Comparison of ENCODE assay signal across 17 cellular contexts in genomic region chr20:37986063-37986858, GRCh38. TPM values are rescaled to one million over a fixed set of nuclear protein-coding genes. Genes with fewer than 3 reads are reported as not detected.
DNase-seq lines count a peak whose midpoint lies in the region; ATAC-seq and TF ChIP-seq lines count a peak whose summit lies in the region.
"Had no signal": no experiment of that assay in that cellular context is flagged by ENCODE, and none has a peak within 500 bp of the region (broad histone marks: within the 10 kb centered on the region; RNA-seq: fewer than 3 reads in every experiment).

No MANE protein-coding gene starts in this region.

- CTCF ChIA-PET in PC-3 (lab: Charles Lee), result no interaction called here

- BruUV-seq in PC-3 (replicated peaks; lab: Mats Ljungman, UMichigan), result no TSS peak

- intact Hi-C loops in PC-3 (cut with micrococcal nuclease), result no loop called here
- intact Hi-C loops in dorsolateral prefrontal cortex (cut with DNase I), result loop anchor here (5.0 to 10.0 kb wide), 3 partner anchors 69 to 231 kb away; no protein-coding TSS in a partner anchor
- intact Hi-C loops in right lobe of liver (cut with DNase I), result no loop called here
- intact Hi-C loops in stomach (cut with DNase I; ENCODE audit: low total_unique reads), result no loop called here

- H3K9me3 ChIP-seq in PC-3 (ENCODE audit: low read length), result no peaks in the 10 kb centered on the region
- H3K9me3 ChIP-seq in right lobe of liver, result no peaks in the 10 kb centered on the region
- H3K9me3 ChIP-seq in stomach, result no peaks in the 10 kb centered on the region
- H3K9me3 ChIP-seq: SK-N-SH, vagina had no signal

- H3K27me3 ChIP-seq in PC-3 (ENCODE audit: low read length) (no peaks in the 10 kb centered on the region), dorsolateral prefrontal cortex (no peaks in the 10 kb centered on the region), right lobe of liver (no peaks in the 10 kb centered on the region), stomach (no peaks in the 10 kb centered on the region)
- H3K27me3 ChIP-seq: vagina had no signal

- peaks cover 49% of the 10 kb centered on the region for H3K4me1 ChIP-seq in PC-3 (ENCODE audit: insufficient read depth, low read length)
- peaks cover 0 to 64% (median 24%) of the 10 kb centered on the region in 4 donors for H3K4me1 ChIP-seq in right lobe of liver
- H3K4me1 ChIP-seq in stomach, result peaks cover 32 to 68% (median 56%) of the 10 kb centered on the region in 4 donors

- DNase-seq in PC-3 (no peak), dorsolateral prefrontal cortex (peak in 1 of 10 donors; percentile 34), right lobe of liver (no peak), stomach (peak; percentile 40), foreskin melanocyte (no peak)
- DNase-seq: activated CD4-positive, alpha-beta T cell treated with anti-CD3 and anti-CD28 coated beads, Interleukin-2, amount 10 ng/mL, durations not matched to agents 24 days and 14 days; activated T-cell treated with anti-CD3 and anti-CD28 coated beads for 4 hours; GF-D8; H7; NCI-H1930; OCI-M1 had no signal

- H3K9ac ChIP-seq in PC-3 (ENCODE audit: low read length), result peak overlapping the region; percentile 34
- H3K9ac ChIP-seq: SK-N-SH had no signal

- POLR2A ChIA-PET in PC-3 (lab: Charles Lee; ENCODE audit: unreplicated experiment), result no interaction called here

- H3K4me3 ChIP-seq in PC-3 (ENCODE audit: low read length) (no peak overlapping the region), dorsolateral prefrontal cortex (no peak overlapping the region), right lobe of liver (peak overlapping the region in 1 of 3 donors; percentile 6), stomach (no peak overlapping the region)
- H3K4me3 ChIP-seq: vagina had no signal

- H3F3A ChIP-seq in PC-3 (ENCODE audit: low read length, unreplicated experiment), result peaks cover 9% of the 10 kb centered on the region

- H2AFZ ChIP-seq in PC-3 (ENCODE audit: low read length), result no peak overlapping the region

- 32% methylated on average over 8 of the region's 8 CpGs for WGBS in right lobe of liver (ENCODE audit: insufficient coverage, low coverage, low lambda C conversion rate, missing lambda C conversion rate)
- WGBS in stomach, 5 donors, result 34 to 50% (median 41%) methylated on average over 8 of the region's 8 CpGs

- H3K36me3 ChIP-seq in PC-3 (ENCODE audit: low read depth, low read length) (peaks cover 19% of the 10 kb centered on the region), right lobe of liver (no peaks in the 10 kb centered on the region), stomach (peaks cover 0 to 35% (median 26%) of the 10 kb centered on the region in 4 donors)

- H4K20me1 ChIP-seq in PC-3 (ENCODE audit: low read length), result no peaks in the 10 kb centered on the region

- peak overlapping the region; percentile 30; the same call in 1 of the 2 replicates for H3K4me2 ChIP-seq in PC-3 (ENCODE audit: low read length)
- H3K4me2 ChIP-seq: SK-N-SH had no signal

- no peak for TF ChIP-seq CTCF in PC-3 (conservative IDR thresholded peaks at IDR 0.05; ENCODE audit: low read depth, low read length)
- TF ChIP-seq CTCF in dorsolateral prefrontal cortex (IDR thresholded peaks at IDR 0.05 in 54 of 56, conservative IDR thresholded peaks at IDR 0.05 in 2 of 56; ENCODE audit: low read depth in 1 of 56, partially characterized antibody in 56 of 56), result no peak
- TF ChIP-seq CTCF in right lobe of liver (IDR thresholded peaks at IDR 0.05), result no peak
- no peak for TF ChIP-seq CTCF in stomach (IDR thresholded peaks at IDR 0.05)

- ATAC-seq in PC-3 (no peak), right lobe of liver (peak in 2 of 4 donors; percentile 21 to 31), GM18517 (IDR thresholded peaks at IDR 0.05; ENCODE audit: unreplicated experiment) (no peak), HG03045 (IDR thresholded peaks at IDR 0.05; ENCODE audit: unreplicated experiment) (no peak), HG03342 (IDR thresholded peaks at IDR 0.05; ENCODE audit: unreplicated experiment) (no peak)
- ATAC-seq: activated naive CD4-positive, alpha-beta T cell treated with anti-CD3 and anti-CD28 coated beads, Interleukin-2, amount 50 U/mL, for 72 hours had no signal

- peak overlapping the region; percentile 94 for H3K27ac ChIP-seq in PC-3 (ENCODE audit: low read length)
- H3K27ac ChIP-seq in dorsolateral prefrontal cortex, result peak overlapping the region in 55 of 59 donors; percentile 2 to 90 (median 74)
- H3K27ac ChIP-seq in right lobe of liver, result peak overlapping the region; percentile 2 to 83 (median 83)
- H3K27ac ChIP-seq in stomach, result peak overlapping the region in 4 of 5 donors; percentile 69 to 79 (median 70)
- H3K27ac ChIP-seq: vagina had no signal

- no peak for TF ChIP-seq POLR2A in right lobe of liver (IDR thresholded peaks at IDR 0.05)
- no peak for TF ChIP-seq POLR2A in stomach (IDR thresholded peaks at IDR 0.05)

- H3K9me2 ChIP-seq in PC-3 (replicated peaks; ENCODE audit: low read length), result no peaks in the 10 kb centered on the region
- H3K9me2 ChIP-seq: SK-N-SH had no signal

- H3K79me2 ChIP-seq in PC-3 (ENCODE audit: low read length), result no peaks in the 10 kb centered on the region

- TF ChIP-seq EP300 in stomach (IDR thresholded peaks at IDR 0.05), result no peak

RNA-seq across cellular contexts. Expression of gene TTI1, which starts 47.0 kb away (rescaled TPM):
- total RNA-seq in PC-3 (2014; rRNA removed) (21.8 and 23.2 TPM in 2 replicates), dorsolateral prefrontal cortex (10 to 100 TPM; 17.1 to 36.0 (median 23.2) TPM), right lobe of liver (10 to 100 TPM in 4 of 6 experiments, 1 to 10 TPM in 2; 8.6 to 14.3 (median 11.3) TPM), stomach (10 to 100 TPM in 3 of 5 donors, 1 to 10 TPM in 2; 3.1 to 27.2 (median 11.7) TPM)
- 1 to 10 TPM; 5.0 to 6.2 (median 5.9) TPM for polyA plus RNA-seq in stomach

RNA-seq across cellular contexts. Expression of gene RPRD1B, which starts 47.3 kb away (rescaled TPM):
- total RNA-seq in PC-3 (2014; rRNA removed) (40.1 and 43.6 TPM in 2 replicates), dorsolateral prefrontal cortex (10 to 100 TPM; 25.4 to 59.2 (median 41.5) TPM), right lobe of liver (100 to 1,000 TPM in 1 of 6 experiments, 10 to 100 TPM in 5; 25.0 to 153 (median 37.9) TPM), stomach (10 to 100 TPM in 4 of 5 donors, 1 to 10 TPM in 1; 8.1 to 60.0 (median 31.5) TPM)
- 10 to 100 TPM in 1 of 3 donors, 1 to 10 TPM in 2; 8.0 to 10.2 (median 8.1) TPM for polyA plus RNA-seq in stomach

Comparison
In these comparisons a context has a peak if more than half of its experiments do, and no peak if none do; other contexts are left out.
1. intact Hi-C loops: an anchor here in dorsolateral prefrontal cortex (5.0 to 10.0 kb wide); none called in PC-3, right lobe of liver and stomach.